Comparison of ENCODE assay signal across 9 cellular contexts in the genomic region with DNA sequence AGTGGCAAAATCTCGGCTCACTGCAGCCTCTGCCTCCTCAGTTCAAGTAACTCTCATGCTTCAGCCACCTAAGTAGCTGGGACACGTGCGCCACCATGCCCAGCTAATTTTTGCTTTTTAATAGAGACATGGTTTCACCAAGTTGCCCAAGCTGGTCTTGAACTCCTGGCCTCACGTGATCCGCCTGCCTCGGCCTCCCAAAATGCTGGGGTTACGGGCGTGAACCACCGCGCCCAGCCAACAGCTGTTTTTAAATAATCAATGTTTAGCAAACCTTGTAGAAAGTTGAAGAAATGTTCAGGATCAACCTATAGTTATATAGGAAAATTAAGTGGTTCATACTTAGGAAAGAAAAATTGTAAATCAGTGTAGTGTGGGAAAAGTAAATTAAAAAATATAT.
"Had no signal": no experiment of that assay in that cellular context is flagged by ENCODE, and none has a peak within 500 bp of the region (broad histone marks: within the 10 kb centered on the region; RNA-seq: fewer than 3 reads in every experiment).

No MANE protein-coding gene starts in this region.

- H3K36me3 ChIP-seq: HAP-1 had no signal

- H3K9me3 ChIP-seq: HAP-1 had no signal

- H3K27ac ChIP-seq: GM23248 had no signal

- H3K9me3 Mint-ChIP-seq: H9, HFFc6 had no signal

- H2AFZ ChIP-seq: GM23248, GM23338 had no signal

- H3K4me3 Mint-ChIP-seq: GM23338, H9, HFFc6 had no signal

- ATAC-seq: GM23338, HCT116 had no signal

- DNase-seq: GM23248, GOT3, H7, H9, HCEC 1CT, HFFc6 had no signal

- H3K27ac Mint-ChIP-seq: GM23338, H9, HFFc6 had no signal

- H3K4me3 ChIP-seq: GM23248, GM23338, HAP-1 had no signal

- H3K4me2 ChIP-seq: GM23338 had no signal
